ENCODE assay signal across 27 cellular contexts in the genomic region with DNA sequence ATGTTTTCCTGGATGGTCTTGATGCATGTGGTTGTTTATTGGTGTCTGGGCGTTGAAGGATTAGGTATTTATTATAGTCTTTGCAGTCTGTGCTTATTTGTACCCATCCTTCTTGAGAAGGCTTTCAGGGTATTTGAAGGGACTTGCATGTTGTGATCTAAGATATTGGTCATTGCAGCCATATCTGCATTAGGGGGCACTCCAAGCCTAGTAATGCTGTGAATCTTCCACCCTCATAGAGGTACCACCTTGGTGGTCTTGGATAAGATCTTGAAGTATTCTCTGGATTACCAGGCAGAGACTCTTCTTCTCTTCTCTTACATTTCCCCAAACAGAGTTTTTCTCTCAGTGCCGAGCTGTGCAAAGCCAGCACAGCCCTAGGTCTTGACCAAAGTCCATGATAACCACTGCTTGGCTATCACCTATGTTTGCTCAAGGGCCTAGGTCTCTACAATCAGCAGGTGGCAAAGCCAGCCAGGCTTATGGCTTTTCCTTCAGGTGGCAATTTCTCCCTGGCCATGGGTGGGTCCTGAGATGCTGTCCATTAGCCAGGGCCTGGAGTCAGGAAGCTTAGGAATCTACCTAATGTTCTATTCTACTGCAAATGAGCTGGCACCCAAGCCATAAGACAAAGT. TPM values are rescaled to one million over a fixed set of nuclear protein-coding genes. Genes with fewer than 3 reads are reported as not detected.
DNase-seq lines count a peak whose midpoint lies in the region; ATAC-seq and TF ChIP-seq lines count a peak whose summit lies in the region.
"Had no signal": no experiment of that assay in that cellular context is flagged by ENCODE, and none has a peak within 500 bp of the region (broad histone marks: within the 10 kb centered on the region; RNA-seq: fewer than 3 reads in every experiment).

No MANE protein-coding gene starts in this region.

- no peaks in the 10 kb centered on the region for H3K27me3 ChIP-seq in OCI-LY3 (ENCODE audit: low read depth, low read length)
- H3K27me3 ChIP-seq in suprapubic skin, result no peaks in the 10 kb centered on the region
- H3K27me3 ChIP-seq: ovary, transverse colon had no signal

- no peak overlapping the region for H3K4me2 ChIP-seq in OCI-LY3 (ENCODE audit: low read length)
- H3K4me2 ChIP-seq: SK-N-SH had no signal

- no peaks in the 10 kb centered on the region for H3K9me3 Mint-ChIP-seq in activated naive CD4-positive, alpha-beta T cell treated with anti-CD3 and anti-CD28 coated beads, Interleukin-2, amount 10 ng/mL, durations not matched to agents 7 days and 5 days

- H3K4me1 Mint-ChIP-seq in activated naive CD4-positive, alpha-beta T cell treated with anti-CD3 and anti-CD28 coated beads, Interleukin-2, amount 10 ng/mL, durations not matched to agents 7 days and 5 days, result no peaks in the 10 kb centered on the region
- H3K4me1 Mint-ChIP-seq: activated T-helper 17 cell treated with anti-CD3 and anti-CD28 coated beads, Interleukin-2, amount 50 U/mL, for 72 hours; natural killer cell; stimulated activated naive CD8-positive, alpha-beta T cell treated with anti-CD3 and anti-CD28 coated beads, Interleukin-15, amount 100 ng/mL, for 72 hours had no signal

- H3K79me2 ChIP-seq in OCI-LY3 (ENCODE audit: low read length), result no peaks in the 10 kb centered on the region

- no peaks in the 10 kb centered on the region for H3K36me3 Mint-ChIP-seq in activated naive CD4-positive, alpha-beta T cell treated with anti-CD3 and anti-CD28 coated beads, Interleukin-2, amount 10 ng/mL, durations not matched to agents 7 days and 5 days
- H3K36me3 Mint-ChIP-seq: natural killer cell had no signal

- H3K4me3 ChIP-seq in OCI-LY3 (ENCODE audit: low read length), result no peak overlapping the region
- no peak overlapping the region for H3K4me3 ChIP-seq in suprapubic skin
- H3K4me3 ChIP-seq: GM23248, ovary, transverse colon had no signal

- H3K9me3 ChIP-seq in OCI-LY3 (ENCODE audit: insufficient read depth, low read length), result no peaks in the 10 kb centered on the region
- H3K9me3 ChIP-seq in suprapubic skin, result no peaks in the 10 kb centered on the region
- H3K9me3 ChIP-seq: ovary, SK-N-SH, transverse colon had no signal

- H3K27ac ChIP-seq in OCI-LY3 (ENCODE audit: low read length) (no peak overlapping the region), suprapubic skin (peak overlapping the region; percentile 6)
- H3K27ac ChIP-seq: GM23248, HL-60, ovary, transverse colon, WERI-Rb-1 had no signal

- no peak overlapping the region for H2AFZ ChIP-seq in OCI-LY3 (ENCODE audit: low read depth, low read length)
- H2AFZ ChIP-seq: GM23248 had no signal

- ATAC-seq in left colon, result peak; percentile 91
- no peak for ATAC-seq in HG02870 (IDR thresholded peaks at IDR 0.05; ENCODE audit: unreplicated experiment)
- ATAC-seq: activated T-helper 17 cell treated with anti-CD3 and anti-CD28 coated beads, Interleukin-2, amount 50 U/mL, for 72 hours; left cardiac atrium; natural killer cell; right cardiac atrium; stimulated activated naive CD8-positive, alpha-beta T cell treated with anti-CD3 and anti-CD28 coated beads, Interleukin-15, amount 100 ng/mL, for 72 hours had no signal

- no peaks in the 10 kb centered on the region for H3K36me3 ChIP-seq in OCI-LY3 (replicated peaks; ENCODE audit: low read depth, low read length)
- no peaks in the 10 kb centered on the region for H3K36me3 ChIP-seq in suprapubic skin
- H3K36me3 ChIP-seq: ovary, transverse colon, WERI-Rb-1 had no signal

- intact Hi-C loops in left colon (cut with DNase I, micrococcal nuclease), result no loop called here

- CTCF ChIA-PET in activated naive CD4-positive, alpha-beta T cell treated with anti-CD3 and anti-CD28 coated beads, Interleukin-2, amount 10 ng/mL, durations not matched to agents 7 days and 5 days (lab: Charles Lee), result no interaction called here

- H3K4me1 ChIP-seq in OCI-LY3 (ENCODE audit: low read length) (no peaks in the 10 kb centered on the region), suprapubic skin (peaks cover 8% of the 10 kb centered on the region)

- peaks cover 13% of the 10 kb centered on the region for H3K27me3 Mint-ChIP-seq in activated naive CD4-positive, alpha-beta T cell treated with anti-CD3 and anti-CD28 coated beads, Interleukin-2, amount 10 ng/mL, durations not matched to agents 7 days and 5 days

- no peak overlapping the region for H3K4me3 Mint-ChIP-seq in activated naive CD4-positive, alpha-beta T cell treated with anti-CD3 and anti-CD28 coated beads, Interleukin-2, amount 10 ng/mL, durations not matched to agents 7 days and 5 days
- H3K4me3 Mint-ChIP-seq: activated T-helper 17 cell treated with anti-CD3 and anti-CD28 coated beads, Interleukin-2, amount 50 U/mL, for 72 hours; IgD-negative memory B cell; natural killer cell; stimulated activated naive CD8-positive, alpha-beta T cell treated with anti-CD3 and anti-CD28 coated beads, Interleukin-15, amount 100 ng/mL, for 72 hours had no signal

- no peak for TF ChIP-seq POLR2A in suprapubic skin (IDR thresholded peaks at IDR 0.05)

- H3K9ac ChIP-seq in OCI-LY3 (ENCODE audit: low read length), result no peak overlapping the region
- H3K9ac ChIP-seq: GM23248, SK-N-SH had no signal

- 92% methylated on average over 2 of the region's 2 CpGs for WGBS in suprapubic skin

- TF ChIP-seq CTCF in OCI-LY3 (IDR thresholded peaks at IDR 0.05; ENCODE audit: low read depth, low read length) (peak; percentile 40), suprapubic skin (IDR thresholded peaks at IDR 0.05) (no peak)

- DNase-seq in NCI-H82 (lab: John Stamatoyannopoulos, UW), result peak; percentile 15
- DNase-seq in NCI-H82 treated with DMSO at 0.1 percent for 48 hours (lab: John Stamatoyannopoulos, UW; ENCODE audit: unreplicated experiment), result no peak
- peak in 1 of 2 donors; percentile 10 for DNase-seq in left colon
- DNase-seq in suprapubic skin (ENCODE audit: low spot score in 2 of 2), result no peak
- no peak for DNase-seq in central memory CD4-positive, alpha-beta T cell
- no peak for DNase-seq in activated naive CD4-positive, alpha-beta T cell treated with anti-CD3 and anti-CD28 coated beads, Interleukin-2, amount 10 ng/mL, durations not matched to agents 7 days and 5 days
- DNase-seq: 8988T; activated CD4-positive, alpha-beta T cell treated with anti-CD3 and anti-CD28 coated beads, Interleukin-2, amount 50 U/mL, for 1 hour; effector memory CD4-positive, alpha-beta T cell; GM23248; left cardiac atrium; MM.1S; natural killer cell; NCI-H1436; NCI-H510A treated with DMSO at 0.1 percent for 48 hours; ovary; right cardiac atrium; RPMI8226; SK-N-SH; stimulated activated naive CD8-positive, alpha-beta T cell treated with anti-CD3 and anti-CD28 coated beads, Interleukin-15, amount 100 ng/mL, for 72 hours; transverse colon; WERI-Rb-1 had no signal

- no peak for TF ChIP-seq EP300 in suprapubic skin (IDR thresholded peaks at IDR 0.05)

- H4K20me1 ChIP-seq in OCI-LY3 (ENCODE audit: insufficient read depth, low read length), result no peaks in the 10 kb centered on the region

- no peak overlapping the region for H3K27ac Mint-ChIP-seq in activated naive CD4-positive, alpha-beta T cell treated with anti-CD3 and anti-CD28 coated beads, Interleukin-2, amount 10 ng/mL, durations not matched to agents 7 days and 5 days
- H3K27ac Mint-ChIP-seq: activated T-helper 17 cell treated with anti-CD3 and anti-CD28 coated beads, Interleukin-2, amount 50 U/mL, for 72 hours; IgD-negative memory B cell; natural killer cell; stimulated activated naive CD8-positive, alpha-beta T cell treated with anti-CD3 and anti-CD28 coated beads, Interleukin-15, amount 100 ng/mL, for 72 hours had no signal

RNA-seq across cellular contexts. Expression of gene PPP1R1C, which starts 15.4 kb away (rescaled TPM):
- total RNA-seq in left colon, result 1 to 10 TPM in 1 of 2 donors, under 1 TPM in 1; 0.98 to 1.0 TPM
- 1 to 10 TPM in 2 of 4 donors, not detected in 2; 2.0 to 5.8 TPM for total RNA-seq in suprapubic skin
- total RNA-seq: activated T-helper 17 cell treated with anti-CD3 and anti-CD28 coated beads, Interleukin-2, amount 50 U/mL, for 72 hours; GM23248; natural killer cell had no signal
